Comparison of ENCODE assay signal across 9 cellular contexts in the genomic region with DNA sequence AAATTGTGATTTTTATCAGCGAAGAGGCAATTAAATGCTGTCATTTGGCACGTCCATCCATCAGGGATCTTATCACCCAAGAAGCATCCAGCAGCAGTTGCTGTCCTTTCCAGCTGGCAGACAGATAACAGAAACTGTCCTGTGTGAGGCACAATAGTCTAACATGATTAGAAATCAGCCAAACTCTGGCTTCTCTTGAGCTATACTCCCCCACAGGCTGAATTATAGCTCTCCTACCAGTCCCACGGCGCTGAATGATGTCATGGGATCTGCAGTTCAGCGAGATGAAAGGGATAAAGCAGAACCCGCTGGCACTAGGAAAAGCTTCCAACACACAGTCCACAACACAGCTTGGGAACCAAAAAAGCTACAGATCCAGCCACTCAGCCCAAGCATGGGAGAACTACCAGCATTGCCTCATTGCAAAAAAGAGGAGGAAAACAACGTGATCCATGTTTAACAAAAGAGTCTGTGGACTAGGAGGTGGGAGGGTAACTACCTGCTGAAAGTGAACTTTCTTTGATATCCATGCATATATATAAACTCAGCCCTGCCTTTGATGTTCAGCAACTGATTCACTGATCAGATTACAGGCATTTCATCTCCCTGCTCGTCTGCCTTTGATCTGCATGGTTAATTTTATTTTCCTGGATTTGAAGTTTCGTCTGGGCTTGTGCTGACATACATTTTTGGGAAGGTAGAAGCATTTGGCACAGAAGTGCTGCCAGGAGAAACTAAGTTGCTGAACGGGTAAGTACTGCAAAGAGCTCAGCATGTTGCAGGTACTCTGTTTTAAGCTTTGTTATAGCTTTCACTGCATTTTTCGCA. TPM values are rescaled to one million over a fixed set of nuclear protein-coding genes. Genes with fewer than 3 reads are reported as not detected.
DNase-seq lines count a peak whose midpoint lies in the region; ATAC-seq, FAIRE-seq and TF ChIP-seq lines count a peak whose summit lies in the region.
"Had no signal": no experiment of that assay in that cellular context is flagged by ENCODE, and none has a peak within 500 bp of the region (broad histone marks: within the 10 kb centered on the region; RNA-seq: fewer than 3 reads in every experiment).

A gene with protein sequence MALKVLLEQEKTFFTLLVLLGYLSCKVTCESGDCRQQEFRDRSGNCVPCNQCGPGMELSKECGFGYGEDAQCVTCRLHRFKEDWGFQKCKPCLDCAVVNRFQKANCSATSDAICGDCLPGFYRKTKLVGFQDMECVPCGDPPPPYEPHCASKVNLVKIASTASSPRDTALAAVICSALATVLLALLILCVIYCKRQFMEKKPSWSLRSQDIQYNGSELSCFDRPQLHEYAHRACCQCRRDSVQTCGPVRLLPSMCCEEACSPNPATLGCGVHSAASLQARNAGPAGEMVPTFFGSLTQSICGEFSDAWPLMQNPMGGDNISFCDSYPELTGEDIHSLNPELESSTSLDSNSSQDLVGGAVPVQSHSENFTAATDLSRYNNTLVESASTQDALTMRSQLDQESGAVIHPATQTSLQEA (plus strand): TSS at position 314 of the 828 bp plus-strand sequence. CDS start 19,772 bp downstream, outside the sequence.

- TF ChIP-seq RAD21 in A549 (conservative IDR thresholded peaks at IDR 0.05 in 1 of 2, IDR thresholded peaks at IDR 0.05 in 1 of 2) = no peak

- peak within 1 kb of the TSS in 1 of 2 experiments; percentile 37; a peak in 1 of 6 replicates for H3K27ac ChIP-seq in A549

- H3K4me2 ChIP-seq in A549 = peak within 1 kb of the TSS; percentile 54

- no peak within 1 kb of the TSS for H3K27ac Mint-ChIP-seq in chondrocyte (ENCODE audit: unreplicated experiment)
- no peak within 1 kb of the TSS for H3K27ac Mint-ChIP-seq in activated T-helper 17 cell treated with anti-CD3 and anti-CD28 coated beads, Interleukin-2, amount 50 U/mL, for 72 hours

- DNase-seq in A549 (ENCODE audit: low read depth in 1 of 2, low spot score in 1 of 2) = no peak
- DNase-seq in LHCN-M2 (ENCODE audit: low read depth) = peak; percentile 71
- DNase-seq in chondrocyte (ENCODE audit: low spot score) = no peak
- DNase-seq in medulla oblongata (ENCODE audit: extremely low spot score) = peak; percentile 51
- no peak for DNase-seq in UCSD-AML1 (lab: John Stamatoyannopoulos, UW; ENCODE audit: unreplicated experiment)
- DNase-seq in activated T-cell treated with anti-CD3 and anti-CD28 coated beads, Interleukin-2, amount 50 U/mL, for 48 hours = no peak
- DNase-seq: DND-41 had no signal

- TF ChIP-seq CTCF in A549 (IDR thresholded peaks at IDR 0.05) (no peak), chondrocyte (IDR thresholded peaks at IDR 0.05) (no peak)

- TF ChIP-seq POLR2A in A549 (IDR thresholded peaks at IDR 0.05; ENCODE audit: low read length) = no peak

- no peaks in the 10 kb centered on the region for H3K36me3 Mint-ChIP-seq in chondrocyte (ENCODE audit: low read depth)
- no peaks in the 10 kb centered on the region for H3K36me3 Mint-ChIP-seq in activated T-helper 17 cell treated with anti-CD3 and anti-CD28 coated beads, Interleukin-2, amount 50 U/mL, for 72 hours (ENCODE audit: low read depth)

- peaks cover 10% of the 10 kb centered on the region for H3K27me3 Mint-ChIP-seq in chondrocyte (ENCODE audit: low read depth)
- H3K27me3 Mint-ChIP-seq in activated T-helper 17 cell treated with anti-CD3 and anti-CD28 coated beads, Interleukin-2, amount 50 U/mL, for 72 hours = peaks cover 29% of the 10 kb centered on the region

- CTCF ChIA-PET in A549 (lab: Yijun Ruan, JAX) = interaction anchor here (1.0 kb wide), 1 partner anchor 319 kb away, joined by 3 read pairs; a partner anchor contains a TSS

- H3K4me3 Mint-ChIP-seq in chondrocyte (ENCODE audit: unreplicated experiment) = peak within 1 kb of the TSS; percentile 40
- H3K4me3 Mint-ChIP-seq in activated T-helper 17 cell treated with anti-CD3 and anti-CD28 coated beads, Interleukin-2, amount 50 U/mL, for 72 hours = no peak within 1 kb of the TSS

- no peak for TF ChIP-seq EP300 in A549 (IDR thresholded peaks at IDR 0.05)

- no peaks in the 10 kb centered on the region for H3K9me3 ChIP-seq in A549

- peaks cover 12% of the 10 kb centered on the region for H3K4me1 Mint-ChIP-seq in chondrocyte (ENCODE audit: low read depth)
- no peaks in the 10 kb centered on the region for H3K4me1 Mint-ChIP-seq in activated T-helper 17 cell treated with anti-CD3 and anti-CD28 coated beads, Interleukin-2, amount 50 U/mL, for 72 hours

- ATAC-seq in A549 (peak; percentile 54 to 65; a peak in 4 of 6 replicates), HG02938 (IDR thresholded peaks at IDR 0.05; ENCODE audit: unreplicated experiment) (no peak)
- ATAC-seq in activated T-helper 17 cell treated with anti-CD3 and anti-CD28 coated beads, Interleukin-2, amount 50 U/mL, for 72 hours (replicated peaks) = no peak

- H3K9me3 Mint-ChIP-seq in chondrocyte (ENCODE audit: low read depth) = no peaks in the 10 kb centered on the region
- no peaks in the 10 kb centered on the region for H3K9me3 Mint-ChIP-seq in activated T-helper 17 cell treated with anti-CD3 and anti-CD28 coated beads, Interleukin-2, amount 50 U/mL, for 72 hours

- 13% methylated on average over 11 of the region's 11 CpGs for WGBS in A549 (ENCODE audit: missing lambda C conversion rate)

- POLR2A ChIA-PET in A549 (lab: Yijun Ruan, JAX) = interaction anchor here (0.6 to 1.5 kb wide), 2 partner anchors 11 to 20 kb away, joined by 3 to 6 read pairs; no protein-coding TSS in a partner anchor

- no peak within 1 kb of the TSS for H3K4me3 ChIP-seq in A549

- peaks cover 6% of the 10 kb centered on the region; the same call in 1 of the 3 replicates for H3K4me1 ChIP-seq in A549

- no peak for FAIRE-seq in A549 (lab: Jason Lieb, UNC)

TF ChIP-seq in A549, 52 proteins besides CTCF, POLR2A, EP300 and RAD21:
- TF ChIP-seq RNF2 (IDR thresholded peaks at IDR 0.05; ENCODE audit: borderline replicate concordance, low read depth) = peak; percentile 2; the same call in 1 of the 2 replicates
- no peak for TF ChIP-seq TP53 (CRISPR knock-in tag; IDR thresholded peaks at IDR 0.05)

RNA-seq across cellular contexts. Expression of the gene that starts here (rescaled TPM):
- polyA plus RNA-seq in A549 (2011; rRNA removed) = 1.2 and 1.5 TPM in 2 replicates
- 0.15 and 0.21 TPM in 2 replicates for polyA plus RNA-seq in A549 (2012; cell fraction: cytosol; rRNA removed)
- polyA plus RNA-seq in A549 (2012; cell fraction: nucleus; rRNA removed) = 0.38 and 0.39 TPM in 2 replicates
- polyA plus RNA-seq in A549 (2017; fragmentation: RNase III; extraction: RNeasy Plus Mini Kit Qiagen cat#74134 plus additional on column Dnase treatment) = 1.4 to 1.9 TPM (median 1.8 TPM) in 3 replicates
- 0.99 and 1.4 TPM in 2 replicates for polyA minus RNA-seq in A549 (2011; rRNA and poly(A)+ RNA removed)
- 34.1 and 37.3 TPM in 2 replicates for total RNA-seq in LHCN-M2 (2014; rRNA removed)
- 8.6 TPM for polyA plus RNA-seq in LHCN-M2 (2012)
- total RNA-seq in chondrocyte = 1.2 to 1.7 TPM (median 1.3 TPM) in 3 replicates
- under 1 TPM in 1 of 2 donors, not detected in 1; 0.28 TPM for total RNA-seq in activated T-helper 17 cell treated with anti-CD3 and anti-CD28 coated beads, Interleukin-2, amount 50 U/mL, for 72 hours

Comparison
In these comparisons a context has a peak if more than half of its experiments do, and no peak if none do; other contexts are left out.
1. RNA of the gene that starts here (total RNA-seq): 34.1 to 37.3 TPM in LHCN-M2; 1.2 to 1.7 TPM in chondrocyte and 0.28 TPM in activated T-helper 17 cell treated with anti-CD3 and anti-CD28 coated beads, Interleukin-2, amount 50 U/mL, for 72 hours; every median in the first group is over 10 times any median in the second.
2. ATAC-seq: peak in A549 (2 of 2); none in HG02938 (single experiment) and activated T-helper 17 cell treated with anti-CD3 and anti-CD28 coated beads, Interleukin-2, amount 50 U/mL, for 72 hours (single experiment).
3. DNase-seq: peak in LHCN-M2 (single experiment) and medulla oblongata (single experiment); none in A549 (0 of 2), chondrocyte (single experiment), UCSD-AML1 (single experiment) and activated T-cell treated with anti-CD3 and anti-CD28 coated beads, Interleukin-2, amount 50 U/mL, for 48 hours (0 of 2).